Comparison of ENCODE assay signal across 25 cellular contexts in genomic region chr18:79859314-79859713, GRCh38.
"Had no signal": no experiment of that assay in that cellular context is flagged by ENCODE, and none has a peak within 500 bp of the region (broad histone marks: within the 10 kb centered on the region; RNA-seq: fewer than 3 reads in every experiment).

No MANE protein-coding gene starts in this region.

- DNase-seq: Kasumi-1, MV-4-11, NCI-H1048, NCI-H1105, NCI-H1417, NCI-H1436 treated with DMSO at 0.1 percent for 48 hours, NCI-H1694 treated with DMSO at 0.1 percent for 48 hours, NCI-H1930, NCI-H2081, NCI-H2107, NCI-H226, NCI-H446, NCI-H510A, NCI-H524 treated with DMSO at 0.1 percent for 48 hours, NCI-H69, NCI-H774, Right ventricle myocardium superior, RPMI8226, SIG-M5 had no signal

- H3K27me3 ChIP-seq: SJSA1 had no signal

- H3K36me3 ChIP-seq: SJSA1 had no signal

- H3K4me1 ChIP-seq: SJSA1 had no signal

- H3K36me3 Mint-ChIP-seq: IgD-negative memory B cell had no signal

- ATAC-seq: K562 had no signal

- H3K4me3 ChIP-seq: K562, SJSA1, SK-N-MC had no signal

- H3K9ac ChIP-seq: KMS-11 had no signal

- H3K27ac ChIP-seq: KMS-11, SJSA1, SK-N-MC had no signal

- FAIRE-seq: K562, RCC 7860 had no signal

- H3K4me2 ChIP-seq: KMS-11 had no signal

- H3K4me3 Mint-ChIP-seq: IgD-negative memory B cell had no signal
